ENCODE assay signal across 1 cellular context in the genomic region with DNA sequence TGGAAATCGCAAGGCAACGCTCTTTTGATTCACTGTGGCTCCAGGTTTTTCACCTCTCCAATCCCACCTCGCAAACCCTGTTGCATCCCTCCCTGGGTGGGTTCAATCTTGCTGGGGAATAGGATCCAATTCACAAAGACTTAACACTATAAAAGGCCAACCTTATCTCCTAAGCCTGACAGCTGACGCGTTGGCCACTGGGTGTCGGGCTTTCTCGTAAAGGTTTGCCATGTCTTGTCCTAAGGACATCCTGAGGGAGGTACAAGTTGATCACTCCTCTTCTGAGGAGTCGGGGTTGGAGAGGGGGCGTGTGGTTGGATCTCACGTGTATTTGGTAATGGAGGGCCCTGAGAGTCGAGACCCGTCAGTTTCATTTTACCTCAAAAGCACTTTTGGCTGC.
TF ChIP-seq lines count a peak whose summit lies in the region.

No MANE protein-coding gene starts in this region.

TF ChIP-seq in HepG2, 621 proteins besides CTCF, POLR2A, EP300 and RAD21:
- TF ChIP-seq, protein P1, sequence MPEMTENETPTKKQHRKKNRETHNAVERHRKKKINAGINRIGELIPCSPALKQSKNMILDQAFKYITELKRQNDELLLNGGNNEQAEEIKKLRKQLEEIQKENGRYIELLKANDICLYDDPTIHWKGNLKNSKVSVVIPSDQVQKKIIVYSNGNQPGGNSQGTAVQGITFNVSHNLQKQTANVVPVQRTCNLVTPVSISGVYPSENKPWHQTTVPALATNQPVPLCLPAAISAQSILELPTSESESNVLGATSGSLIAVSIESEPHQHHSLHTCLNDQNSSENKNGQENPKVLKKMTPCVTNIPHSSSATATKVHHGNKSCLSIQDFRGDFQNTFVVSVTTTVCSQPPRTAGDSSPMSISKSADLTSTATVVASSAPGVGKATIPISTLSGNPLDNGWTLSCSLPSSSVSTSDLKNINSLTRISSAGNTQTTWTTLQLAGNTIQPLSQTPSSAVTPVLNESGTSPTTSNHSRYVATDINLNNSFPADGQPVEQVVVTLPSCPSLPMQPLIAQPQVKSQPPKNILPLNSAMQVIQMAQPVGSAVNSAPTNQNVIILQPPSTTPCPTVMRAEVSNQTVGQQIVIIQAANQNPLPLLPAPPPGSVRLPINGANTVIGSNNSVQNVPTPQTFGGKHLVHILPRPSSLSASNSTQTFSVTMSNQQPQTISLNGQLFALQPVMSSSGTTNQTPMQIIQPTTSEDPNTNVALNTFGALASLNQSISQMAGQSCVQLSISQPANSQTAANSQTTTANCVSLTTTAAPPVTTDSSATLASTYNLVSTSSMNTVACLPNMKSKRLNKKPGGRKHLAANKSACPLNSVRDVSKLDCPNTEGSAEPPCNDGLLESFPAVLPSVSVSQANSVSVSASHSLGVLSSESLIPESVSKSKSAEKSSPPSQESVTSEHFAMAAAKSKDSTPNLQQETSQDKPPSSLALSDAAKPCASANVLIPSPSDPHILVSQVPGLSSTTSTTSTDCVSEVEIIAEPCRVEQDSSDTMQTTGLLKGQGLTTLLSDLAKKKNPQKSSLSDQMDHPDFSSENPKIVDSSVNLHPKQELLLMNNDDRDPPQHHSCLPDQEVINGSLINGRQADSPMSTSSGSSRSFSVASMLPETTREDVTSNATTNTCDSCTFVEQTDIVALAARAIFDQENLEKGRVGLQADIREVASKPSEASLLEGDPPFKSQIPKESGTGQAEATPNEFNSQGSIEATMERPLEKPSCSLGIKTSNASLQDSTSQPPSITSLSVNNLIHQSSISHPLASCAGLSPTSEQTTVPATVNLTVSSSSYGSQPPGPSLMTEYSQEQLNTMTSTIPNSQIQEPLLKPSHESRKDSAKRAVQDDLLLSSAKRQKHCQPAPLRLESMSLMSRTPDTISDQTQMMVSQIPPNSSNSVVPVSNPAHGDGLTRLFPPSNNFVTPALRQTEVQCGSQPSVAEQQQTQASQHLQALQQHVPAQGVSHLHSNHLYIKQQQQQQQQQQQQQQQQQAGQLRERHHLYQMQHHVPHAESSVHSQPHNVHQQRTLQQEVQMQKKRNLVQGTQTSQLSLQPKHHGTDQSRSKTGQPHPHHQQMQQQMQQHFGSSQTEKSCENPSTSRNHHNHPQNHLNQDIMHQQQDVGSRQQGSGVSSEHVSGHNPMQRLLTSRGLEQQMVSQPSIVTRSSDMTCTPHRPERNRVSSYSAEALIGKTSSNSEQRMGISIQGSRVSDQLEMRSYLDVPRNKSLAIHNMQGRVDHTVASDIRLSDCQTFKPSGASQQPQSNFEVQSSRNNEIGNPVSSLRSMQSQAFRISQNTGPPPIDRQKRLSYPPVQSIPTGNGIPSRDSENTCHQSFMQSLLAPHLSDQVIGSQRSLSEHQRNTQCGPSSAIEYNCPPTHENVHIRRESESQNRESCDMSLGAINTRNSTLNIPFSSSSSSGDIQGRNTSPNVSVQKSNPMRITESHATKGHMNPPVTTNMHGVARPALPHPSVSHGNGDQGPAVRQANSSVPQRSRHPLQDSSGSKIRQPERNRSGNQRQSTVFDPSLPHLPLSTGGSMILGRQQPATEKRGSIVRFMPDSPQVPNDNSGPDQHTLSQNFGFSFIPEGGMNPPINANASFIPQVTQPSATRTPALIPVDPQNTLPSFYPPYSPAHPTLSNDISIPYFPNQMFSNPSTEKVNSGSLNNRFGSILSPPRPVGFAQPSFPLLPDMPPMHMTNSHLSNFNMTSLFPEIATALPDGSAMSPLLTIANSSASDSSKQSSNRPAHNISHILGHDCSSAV (CRISPR knock-in tag; IDR thresholded peaks at IDR 0.05; ENCODE audit: borderline replicate concordance) = no peak
- TF ChIP-seq MXD4 (CRISPR knock-in tag; IDR thresholded peaks at IDR 0.05) (no peak), STAG1 (CRISPR knock-in tag; IDR thresholded peaks at IDR 0.05) (peak; percentile 39; the same call in 1 of the 2 replicates)
